In the genomic region with DNA sequence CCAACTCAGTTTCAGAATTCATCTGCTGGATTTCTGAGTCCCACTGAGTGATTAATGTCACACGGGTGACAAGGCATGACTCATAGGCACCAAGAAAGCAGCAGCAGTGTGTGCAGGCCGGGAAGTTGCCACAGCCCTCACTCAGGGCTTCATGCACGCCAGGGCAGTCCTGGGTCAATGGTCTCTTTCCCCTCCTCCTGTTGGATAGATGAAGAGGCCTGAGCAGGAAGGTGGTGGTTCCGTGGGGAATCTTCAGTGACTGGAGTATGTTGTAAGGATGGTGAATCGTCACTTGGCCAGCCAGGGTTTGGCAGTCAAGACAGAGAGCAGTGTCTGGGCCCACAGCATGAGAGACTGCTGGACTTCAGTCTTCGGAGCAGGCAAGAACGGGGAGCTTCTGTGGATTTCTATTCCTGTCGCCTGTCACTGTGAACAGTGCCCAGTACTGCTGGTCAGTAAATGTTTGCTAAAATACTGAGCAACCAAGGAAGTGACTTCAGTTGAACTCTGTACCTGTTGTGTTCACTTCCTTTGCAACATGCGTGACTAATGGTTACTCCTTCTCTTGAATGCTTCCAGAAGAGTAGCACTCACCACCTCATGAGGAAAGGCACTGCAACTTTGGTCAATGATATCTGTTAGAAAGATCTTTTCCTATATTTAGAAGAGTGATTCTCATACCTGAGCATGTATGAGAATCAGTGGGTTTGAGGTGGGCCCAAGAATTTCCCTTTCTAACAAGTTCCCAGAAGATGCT, we compare ENCODE assay signal across 8 cellular contexts.
A peak's percentile ranks its signal among the peaks of the same experiment; 100 is the strongest.
DNase-seq lines count a peak whose midpoint lies in the region; ATAC-seq and TF ChIP-seq lines count a peak whose summit lies in the region.

No MANE protein-coding gene starts in this region.

- TF ChIP-seq POLR2A in esophagus muscularis mucosa (IDR thresholded peaks at IDR 0.05; ENCODE audit: low read depth) = peak; percentile 35

- H3K9me3 ChIP-seq in esophagus muscularis mucosa = no peaks in the 10 kb centered on the region

- H3K4me3 ChIP-seq in esophagus muscularis mucosa (no peak overlapping the region), skeletal muscle cell (ENCODE audit: low read depth, low read length) (no peak overlapping the region)

- intact Hi-C loops in esophagus muscularis mucosa (cut with DNase I) = no loop called here

- TF ChIP-seq EP300 in esophagus muscularis mucosa (IDR thresholded peaks at IDR 0.05) = no peak

- no peaks in the 10 kb centered on the region for H3K9me3 Mint-ChIP-seq in activated T-cell treated with anti-CD3 and anti-CD28 coated beads, Interleukin-2, amount 50 U/mL, for 24 hours

- H3K4me1 Mint-ChIP-seq in activated T-cell treated with anti-CD3 and anti-CD28 coated beads, Interleukin-2, amount 50 U/mL, for 24 hours (ENCODE audit: low read depth) = peaks cover 24% of the 10 kb centered on the region

- H3K4me3 Mint-ChIP-seq in activated T-cell treated with anti-CD3 and anti-CD28 coated beads, Interleukin-2, amount 50 U/mL, for 24 hours = peak overlapping the region; percentile 18

- no peaks in the 10 kb centered on the region for H3K36me3 ChIP-seq in esophagus muscularis mucosa

- WGBS in esophagus muscularis mucosa = 69% methylated on average over 6 of the region's 9 CpGs

- no peaks in the 10 kb centered on the region for H3K27me3 ChIP-seq in esophagus muscularis mucosa

- H3K27ac ChIP-seq in esophagus muscularis mucosa (replicated peaks in 1 of 4) = peak overlapping the region; percentile 14 to 63 (median 37)

- no peaks in the 10 kb centered on the region for H3K36me3 Mint-ChIP-seq in activated T-cell treated with anti-CD3 and anti-CD28 coated beads, Interleukin-2, amount 50 U/mL, for 24 hours (ENCODE audit: low read depth)

- no peak for TF ChIP-seq CTCF in esophagus muscularis mucosa (IDR thresholded peaks at IDR 0.05)

- peak overlapping the region; percentile 87 for H3K27ac Mint-ChIP-seq in activated T-cell treated with anti-CD3 and anti-CD28 coated beads, Interleukin-2, amount 50 U/mL, for 24 hours

- peak; percentile 59 for ATAC-seq in HG03280 (IDR thresholded peaks at IDR 0.05; ENCODE audit: unreplicated experiment)

- H3K27me3 Mint-ChIP-seq in activated T-cell treated with anti-CD3 and anti-CD28 coated beads, Interleukin-2, amount 50 U/mL, for 24 hours = peaks cover 15% of the 10 kb centered on the region

- DNase-seq in activated T-cell treated with anti-CD3 and anti-CD28 coated beads, Interleukin-2, amount 50 U/mL, for 24 hours = peak; percentile 38
- DNase-seq in activated T-cell treated with anti-CD3 and anti-CD28 coated beads for 4 hours = no peak
- DNase-seq in T1000 (lab: John Stamatoyannopoulos, UW) = peak; percentile 28
- DNase-seq in esophagus muscularis mucosa (ENCODE audit: extremely low spot score) = no peak
- DNase-seq in skeletal muscle cell (ENCODE audit: low read depth) = peak; percentile 77
- no peak for DNase-seq in effector CD8-positive, alpha-beta T cell (lab: John Stamatoyannopoulos, UW)
- no peak for DNase-seq in NCI-H2081 (lab: John Stamatoyannopoulos, UW)

- H3K4me1 ChIP-seq in esophagus muscularis mucosa = peaks cover 44 to 69% (median 55%) of the 10 kb centered on the region in 4 donors

Comparison
In these comparisons a context has a peak if more than half of its experiments do, and no peak if none do; other contexts are left out.
1. DNase-seq: peak in activated T-cell treated with anti-CD3 and anti-CD28 coated beads, Interleukin-2, amount 50 U/mL, for 24 hours (single experiment), T1000 (single experiment) and skeletal muscle cell (single experiment); none in activated T-cell treated with anti-CD3 and anti-CD28 coated beads for 4 hours (single experiment), esophagus muscularis mucosa (single experiment), effector CD8-positive, alpha-beta T cell (single experiment) and NCI-H2081 (0 of 2).